9 cellular contexts compared by ENCODE assay signal in the genomic region with DNA sequence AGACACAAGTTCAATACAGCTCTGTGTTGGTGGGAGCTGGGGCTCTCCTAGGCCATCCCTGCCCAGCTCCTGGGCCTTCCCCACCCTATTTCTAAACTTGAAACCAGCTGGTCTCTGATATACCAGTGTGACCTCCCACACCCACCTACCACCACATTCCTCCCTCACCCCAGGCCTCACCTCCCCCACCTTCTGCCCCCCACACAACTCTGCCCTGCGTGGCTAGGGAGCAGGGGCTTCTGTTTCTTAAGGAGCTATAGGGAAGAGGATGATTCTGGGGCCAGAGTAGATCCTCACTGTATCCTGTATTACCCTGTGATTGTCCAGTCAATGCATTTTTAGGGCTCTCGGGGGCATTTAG. TPM values are rescaled to one million over a fixed set of nuclear protein-coding genes. Genes with fewer than 3 reads are reported as not detected.
A peak's percentile ranks its signal among the peaks of the same experiment; 100 is the strongest.
DNase-seq lines count a peak whose midpoint lies in the region; ATAC-seq and TF ChIP-seq lines count a peak whose summit lies in the region.
"Had no signal": no experiment of that assay in that cellular context is flagged by ENCODE, and none has a peak within 500 bp of the region (broad histone marks: within the 10 kb centered on the region; RNA-seq: fewer than 3 reads in every experiment).

No MANE protein-coding gene starts in this region.

- H3K9ac ChIP-seq in H9 (ENCODE audit: extremely low read depth, insufficient read length, low read length), result no peak overlapping the region

- H3K4ac ChIP-seq in H9 (ENCODE audit: low read depth, low read length), result no peak overlapping the region

- H4K5ac ChIP-seq in H9 (ENCODE audit: insufficient read length, low read depth, low read length), result peak overlapping the region; percentile 63

- H4K8ac ChIP-seq in H9 (replicated peaks; ENCODE audit: insufficient read length, low read depth, low read length), result no peak overlapping the region

- H3K27ac Mint-ChIP-seq in H9, result peak overlapping the region; percentile 62 to 99 (median 97); a peak in 5 of 7 replicates
- H3K27ac Mint-ChIP-seq in stimulated activated naive B cell treated with anti-CD40 and anti-IgM and Interleukin-4, amounts not matched to agents 10 μg/mL and 1 μg/mL and 100 μg/mL, for 72 hours, result peak overlapping the region; percentile 89

- ATAC-seq in stimulated activated naive B cell treated with anti-CD40 and anti-IgM and Interleukin-4, amounts not matched to agents 10 μg/mL and 1 μg/mL and 100 μg/mL, for 72 hours (replicated peaks), result peak in 1 of 2 donors; percentile 7
- ATAC-seq in GM18505 (IDR thresholded peaks at IDR 0.05; ENCODE audit: unreplicated experiment), result no peak

- H3K4me1 ChIP-seq in H9 (ENCODE audit: insufficient read depth, low read length), result peaks cover 17% of the 10 kb centered on the region; the same call in 1 of the 2 replicates
- peaks cover 88% of the 10 kb centered on the region for H3K4me1 ChIP-seq in left ventricle myocardium inferior

- no peak overlapping the region for H3K56ac ChIP-seq in H9 (ENCODE audit: insufficient read length, low read depth, low read length)

- peaks cover 78 to 81% of the 10 kb centered on the region in 2 experiments for H3K4me1 Mint-ChIP-seq in H9
- peaks cover 81 to 94% of the 10 kb centered on the region in 2 donors for H3K4me1 Mint-ChIP-seq in stimulated activated naive B cell treated with anti-CD40 and anti-IgM and Interleukin-4, amounts not matched to agents 10 μg/mL and 1 μg/mL and 100 μg/mL, for 72 hours

- H3K27ac ChIP-seq in H9 (ENCODE audit: insufficient read length, low read depth, low read length) (peak overlapping the region; percentile 2), WERI-Rb-1 (peak overlapping the region; percentile 97), left ventricle myocardium inferior (replicated peaks) (peak overlapping the region; percentile 96)

- no peak overlapping the region for H4K91ac ChIP-seq in H9 (ENCODE audit: insufficient read length, low read depth, low read length)

- no peak overlapping the region for H3K18ac ChIP-seq in H9 (ENCODE audit: insufficient read length, low read depth, low read length)

- H3K36me3 Mint-ChIP-seq in H9 (ENCODE audit: insufficient read depth in 1 of 3, low read depth in 3 of 3), result no peaks in the 10 kb centered on the region
- peaks cover 0 to 2% of the 10 kb centered on the region in 2 donors for H3K36me3 Mint-ChIP-seq in stimulated activated naive B cell treated with anti-CD40 and anti-IgM and Interleukin-4, amounts not matched to agents 10 μg/mL and 1 μg/mL and 100 μg/mL, for 72 hours

- H2BK12ac ChIP-seq in H9 (ENCODE audit: insufficient read length, low read depth, low read length), result peak overlapping the region; percentile 12

- no CpG with 5 or more reads among the region's 2 CpGs for WGBS in H9 (ENCODE audit: extremely low coverage, insufficient read length, low lambda C conversion rate)

- no peaks in the 10 kb centered on the region for H3K9me3 ChIP-seq in H9 (ENCODE audit: control insufficient read depth, low read depth, low read length)
- no peaks in the 10 kb centered on the region for H3K9me3 ChIP-seq in WERI-Rb-1 (ENCODE audit: severe bottlenecking)
- H3K9me3 ChIP-seq in left ventricle myocardium inferior (replicated peaks), result no peaks in the 10 kb centered on the region

- no peak overlapping the region; a peak in 1 of 5 replicates for H3K4me3 Mint-ChIP-seq in H9
- H3K4me3 Mint-ChIP-seq in stimulated activated naive B cell treated with anti-CD40 and anti-IgM and Interleukin-4, amounts not matched to agents 10 μg/mL and 1 μg/mL and 100 μg/mL, for 72 hours, result peak overlapping the region; percentile 49 to 82

- H3K23ac ChIP-seq in H9 (ENCODE audit: insufficient read length, low read depth, low read length), result no peak overlapping the region

- no peaks in the 10 kb centered on the region for H3K79me1 ChIP-seq in H9 (ENCODE audit: insufficient read depth, low read depth, low read length, poor library complexity, severe bottlenecking)

- peaks cover 10% of the 10 kb centered on the region for H3K23me2 ChIP-seq in H9 (ENCODE audit: insufficient read length, low read depth, low read length, poor library complexity, severe bottlenecking)

- no peak overlapping the region for H2AFZ ChIP-seq in H9 (ENCODE audit: low read length)

- H2AK5ac ChIP-seq in H9 (ENCODE audit: insufficient read length, low read length), result no peak overlapping the region

- H4K20me1 ChIP-seq in H9 (ENCODE audit: control insufficient read depth, insufficient read depth, insufficient read length), result no peaks in the 10 kb centered on the region

- H2BK5ac ChIP-seq in H9 (ENCODE audit: insufficient read length, low read length), result no peak overlapping the region

- H3K27me3 ChIP-seq in H9 (ENCODE audit: insufficient read depth, low read length) (no peaks in the 10 kb centered on the region; the same call in 1 of the 2 replicates), WERI-Rb-1 (ENCODE audit: insufficient read depth, low read depth, severe bottlenecking) (no peaks in the 10 kb centered on the region), left ventricle myocardium inferior (ENCODE audit: low read depth) (peaks cover 22% of the 10 kb centered on the region)

- no peaks in the 10 kb centered on the region; a peak in 1 of 5 replicates for H3K9me3 Mint-ChIP-seq in H9
- no peaks in the 10 kb centered on the region for H3K9me3 Mint-ChIP-seq in stimulated activated naive B cell treated with anti-CD40 and anti-IgM and Interleukin-4, amounts not matched to agents 10 μg/mL and 1 μg/mL and 100 μg/mL, for 72 hours

- no peak overlapping the region for H2BK120ac ChIP-seq in H9 (ENCODE audit: low read depth, low read length, poor library complexity, severe bottlenecking)

- H3T11ph ChIP-seq in H9 (ENCODE audit: low read length), result no peak overlapping the region

- H3K4me3 ChIP-seq in WERI-Rb-1 (ENCODE audit: low read depth, low read length) (peak overlapping the region; percentile 17), left ventricle myocardium inferior (peak overlapping the region; percentile 54)

- TF ChIP-seq POLR2A in erythroblast (IDR thresholded peaks at IDR 0.05; ENCODE audit: low read length), result no peak
- no peak for TF ChIP-seq POLR2A in GM18505 (IDR thresholded peaks at IDR 0.05; ENCODE audit: borderline replicate concordance, extremely low read depth, insufficient read depth, insufficient read length)

- no peak overlapping the region for H3K14ac ChIP-seq in H9 (ENCODE audit: insufficient read depth, low read length)

- no peak overlapping the region for H2BK15ac ChIP-seq in H9 (ENCODE audit: low read depth, low read length)

- peaks cover 44% of the 10 kb centered on the region for H3K27me3 Mint-ChIP-seq in H9 (ENCODE audit: low read depth)
- H3K27me3 Mint-ChIP-seq in stimulated activated naive B cell treated with anti-CD40 and anti-IgM and Interleukin-4, amounts not matched to agents 10 μg/mL and 1 μg/mL and 100 μg/mL, for 72 hours, result peaks cover 29 to 31% of the 10 kb centered on the region in 2 donors

- H2BK20ac ChIP-seq in H9 (ENCODE audit: low read depth, low read length, poor library complexity, severe bottlenecking), result no peak overlapping the region

- TF ChIP-seq CTCF in H9 (conservative IDR thresholded peaks at IDR 0.05), result no peak
- TF ChIP-seq CTCF in WERI-Rb-1 (IDR thresholded peaks at IDR 0.05; ENCODE audit: low read depth, low read length), result no peak
- TF ChIP-seq CTCF in left ventricle myocardium inferior (IDR thresholded peaks at IDR 0.05; ENCODE audit: borderline replicate concordance), result no peak

- no peaks in the 10 kb centered on the region for H3K79me2 ChIP-seq in H9 (ENCODE audit: insufficient read depth, low read length)

- intact Hi-C loops in left ventricle myocardium inferior (cut with micrococcal nuclease), result loop anchor here (2.0 kb wide), 1 partner anchor 16 kb away; the partner anchor contains the start of gene NES

- DNase-seq in H9, result no peak
- DNase-seq in WERI-Rb-1, result no peak
- no peak for DNase-seq in left ventricle myocardium inferior
- no peak for DNase-seq in stimulated activated naive B cell treated with anti-CD40 and anti-IgM and Interleukin-4, amounts not matched to agents 10 μg/mL and 1 μg/mL and 100 μg/mL, for 72 hours
- DNase-seq in erythroblast (lab: John Stamatoyannopoulos, UW), result no peak
- no peak for DNase-seq in DMS79 treated with DMSO at 0.1 percent for 48 hours (lab: John Stamatoyannopoulos, UW)
- DNase-seq in stimulated activated CD4-positive, alpha-beta T cell treated with anti-CD3 and anti-CD28 coated beads, Interleukin-1b, Interleukin-23, amount 100 ng/mL, for 48 hours, result no peak

- no peak overlapping the region for H3K4me2 ChIP-seq in H9 (ENCODE audit: insufficient read depth, insufficient read length, low read length)

- H3K36me3 ChIP-seq in WERI-Rb-1 (no peaks in the 10 kb centered on the region), left ventricle myocardium inferior (no peaks in the 10 kb centered on the region)

RNA-seq across cellular contexts. Expression of gene NES, which starts 16.5 kb away (rescaled TPM):
- total RNA-seq in H9 (2021) (167 and 168 TPM in 2 replicates), left ventricle myocardium inferior (164 TPM)
- total RNA-seq: mononuclear cell had no signal

RNA-seq across cellular contexts. Expression of gene BCAN, which starts 18.8 kb away (rescaled TPM):
- total RNA-seq in H9 (2021) (0.88 and 1.2 TPM in 2 replicates), left ventricle myocardium inferior (0.05 TPM)
- total RNA-seq: mononuclear cell had no signal

RNA-seq across cellular contexts. Expression of gene HAPLN2, which starts 41.5 kb away (rescaled TPM):
- total RNA-seq in H9 (2021) (0.44 and 0.46 TPM in 2 replicates), left ventricle myocardium inferior (1.2 TPM)

RNA-seq across cellular contexts. Expression of gene CRABP2, which starts 44.7 kb away (rescaled TPM):
- total RNA-seq in H9 (2021) (180 and 184 TPM in 2 replicates), left ventricle myocardium inferior (0.60 TPM)

RNA-seq across cellular contexts. Expression of gene GPATCH4, which starts 59.5 kb away (rescaled TPM):
- total RNA-seq in H9 (2021), result 64.6 and 71.7 TPM in 2 replicates
- total RNA-seq in left ventricle myocardium inferior, result 15.1 TPM

Comparison
In these comparisons a context has a peak if more than half of its experiments do, and no peak if none do; other contexts are left out.
1. H3K27ac ChIP-seq: peak in every context shown above with its lines; median percentile 97 in WERI-Rb-1; 96 in left ventricle myocardium inferior; 2 in H9.
2. H3K4me3 Mint-ChIP-seq: peak in stimulated activated naive B cell treated with anti-CD40 and anti-IgM and Interleukin-4, amounts not matched to agents 10 μg/mL and 1 μg/mL and 100 μg/mL, for 72 hours (2 of 2); none in H9 (0 of 2).